ENCODE assay signal across 8 cellular contexts in genomic region chr1:153404768-153405167, GRCh38. TPM values are rescaled to one million over a fixed set of nuclear protein-coding genes. Genes with fewer than 3 reads are reported as not detected.
DNase-seq lines count a peak whose midpoint lies in the region; ATAC-seq and TF ChIP-seq lines count a peak whose summit lies in the region.

No MANE protein-coding gene starts in this region.

- no peak overlapping the region for H3K4me3 Mint-ChIP-seq in chondrocyte (ENCODE audit: unreplicated experiment)
- no peak overlapping the region for H3K4me3 Mint-ChIP-seq in mesothelial cell of epicardium

- TF ChIP-seq CTCF in C4-2B (conservative IDR thresholded peaks at IDR 0.05) (peak; percentile 90), VCaP (conservative IDR thresholded peaks at IDR 0.05) (peak; percentile 60), chondrocyte (IDR thresholded peaks at IDR 0.05) (peak; percentile 46), mesothelial cell of epicardium (IDR thresholded peaks at IDR 0.05; ENCODE audit: unreplicated experiment) (peak; percentile 64), tibial artery (IDR thresholded peaks at IDR 0.05) (peak; percentile 17 to 21)

- H3K4me1 ChIP-seq in tibial artery: no peaks in the 10 kb centered on the region

- ATAC-seq in HG03460 (IDR thresholded peaks at IDR 0.05; ENCODE audit: unreplicated experiment): no peak

- intact Hi-C loops in tibial artery (cut with DNase I; ENCODE audit: low total_unique reads): no loop called here

- H3K4me1 Mint-ChIP-seq in chondrocyte (ENCODE audit: low read depth) (no peaks in the 10 kb centered on the region), mesothelial cell of epicardium (no peaks in the 10 kb centered on the region)

- H3K27me3 Mint-ChIP-seq in chondrocyte (ENCODE audit: low read depth) (peaks cover 13% of the 10 kb centered on the region), mesothelial cell of epicardium (ENCODE audit: low read depth) (peaks cover 36% of the 10 kb centered on the region)

- H3K36me3 Mint-ChIP-seq in chondrocyte (ENCODE audit: low read depth) (no peaks in the 10 kb centered on the region), mesothelial cell of epicardium (no peaks in the 10 kb centered on the region)

- H3K36me3 ChIP-seq in tibial artery: no peaks in the 10 kb centered on the region

- H3K27ac Mint-ChIP-seq in chondrocyte (ENCODE audit: unreplicated experiment): no peak overlapping the region
- no peak overlapping the region for H3K27ac Mint-ChIP-seq in mesothelial cell of epicardium

- H3K27me3 ChIP-seq in tibial artery: peaks cover 0 to 8% of the 10 kb centered on the region in 2 donors

- DNase-seq in HT-29 (ENCODE audit: low spot score) (peak; percentile 57), chondrocyte (ENCODE audit: low spot score) (no peak), mesothelial cell of epicardium (ENCODE audit: low spot score in 2 of 2, unreplicated experiment in 2 of 2) (no peak), tibial artery (peak in 1 of 2 donors; percentile 64), occipital lobe (lab: John Stamatoyannopoulos, UW) (no peak)

- H3K27ac ChIP-seq in C4-2B (no peak overlapping the region), VCaP (no peak overlapping the region), tibial artery (no peak overlapping the region)

- H3K9me3 ChIP-seq in tibial artery: no peaks in the 10 kb centered on the region

- H3K4me3 ChIP-seq in tibial artery: no peak overlapping the region

- peaks cover 3% of the 10 kb centered on the region for H3K9me3 Mint-ChIP-seq in chondrocyte (ENCODE audit: low read depth)
- H3K9me3 Mint-ChIP-seq in mesothelial cell of epicardium: no peaks in the 10 kb centered on the region

RNA-seq across cellular contexts. Expression of gene S100A7A, which starts 11.6 kb away (rescaled TPM):
- not detected in 2 replicates for total RNA-seq in HT-29 (2014; rRNA removed; shearing (Covaris generic))
- total RNA-seq in chondrocyte (not detected in 3 replicates), mesothelial cell of epicardium (not detected in 3 replicates), occipital lobe (not detected)

RNA-seq across cellular contexts. Expression of gene S100A8, which starts 13.9 kb away (rescaled TPM):
- total RNA-seq in HT-29 (2014; rRNA removed; shearing (Covaris generic)): not detected in 2 replicates
- total RNA-seq in chondrocyte (not detected in 3 replicates), mesothelial cell of epicardium (not detected in 3 replicates), occipital lobe (3.9 TPM)

RNA-seq across cellular contexts. Expression of gene S100A12, which starts 29.3 kb away (rescaled TPM):
- not detected in 2 replicates for total RNA-seq in HT-29 (2014; rRNA removed; shearing (Covaris generic))
- total RNA-seq in chondrocyte (not detected in 3 replicates), mesothelial cell of epicardium (not detected in 3 replicates), occipital lobe (4.1 TPM)

RNA-seq across cellular contexts. Expression of gene S100A9, which starts 47.1 kb away (rescaled TPM):
- total RNA-seq in HT-29 (2014; rRNA removed; shearing (Covaris generic)): 1.8 TPM in 1 of 2 replicates, not detected in the other
- total RNA-seq in chondrocyte (not detected in 3 replicates), mesothelial cell of epicardium (2.0 to 4.2 TPM (median 3.5 TPM) in 3 replicates), occipital lobe (26.5 TPM)

RNA-seq across cellular contexts. Expression of gene S100A7, which starts 55.7 kb away (rescaled TPM):
- not detected in 2 replicates for total RNA-seq in HT-29 (2014; rRNA removed; shearing (Covaris generic))
- total RNA-seq in chondrocyte (not detected in 3 replicates), mesothelial cell of epicardium (not detected in 3 replicates), occipital lobe (not detected)

Comparison
In these comparisons a context has a peak if more than half of its experiments do, and no peak if none do; other contexts are left out.
1. CTCF ChIP-seq: peak in every context shown above with its lines; median percentile 90 in C4-2B; 64 in mesothelial cell of epicardium; 60 in VCaP; 46 in chondrocyte; 19 in tibial artery.